ENCODE assay signal across 9 cellular contexts in the genomic region with DNA sequence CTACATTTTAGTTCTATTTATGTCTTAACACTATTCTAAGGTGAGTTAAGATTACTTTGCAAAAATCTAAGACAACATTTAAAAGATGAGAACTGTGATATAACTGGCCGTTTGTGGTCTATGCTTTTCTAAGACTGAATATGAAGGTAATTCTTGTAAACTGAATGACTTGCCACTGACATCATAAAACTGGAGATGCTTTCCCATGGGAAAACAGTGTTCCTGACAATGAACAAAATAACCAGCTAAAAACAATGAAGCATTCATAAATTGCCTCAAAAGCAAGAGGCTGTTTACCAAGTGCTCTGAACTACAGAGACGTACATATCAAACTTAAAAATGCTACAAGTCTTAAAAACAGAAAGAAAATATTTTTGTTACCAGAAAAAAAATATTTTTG. TPM values are rescaled to one million over a fixed set of nuclear protein-coding genes. Genes with fewer than 3 reads are reported as not detected.
DNase-seq lines count a peak whose midpoint lies in the region; ATAC-seq and TF ChIP-seq lines count a peak whose summit lies in the region.
"Had no signal": no experiment of that assay in that cellular context is flagged by ENCODE, and none has a peak within 500 bp of the region (broad histone marks: within the 10 kb centered on the region; RNA-seq: fewer than 3 reads in every experiment).

No MANE protein-coding gene starts in this region.

- no peak for TF ChIP-seq CTCF in fibroblast of the aortic adventitia (IDR thresholded peaks at IDR 0.05; ENCODE audit: insufficient read depth, low read length)

- DNase-seq in EH (ENCODE audit: low read depth): peak; percentile 81
- DNase-seq in SJSA1 (ENCODE audit: low read depth in 1 of 2, low spot score in 2 of 2): peak in 1 of 2 experiments; percentile 66
- peak; percentile 60 for DNase-seq in fibroblast of the aortic adventitia (ENCODE audit: low read depth)
- DNase-seq in renal cortical epithelial cell (ENCODE audit: low read depth): peak; percentile 67
- no peak for DNase-seq in Kasumi-1 (lab: John Stamatoyannopoulos, UW)
- DNase-seq: central memory CD4-positive, alpha-beta T cell had no signal

- ATAC-seq in GM19023 (IDR thresholded peaks at IDR 0.05; ENCODE audit: unreplicated experiment) (no peak), HG02870 (IDR thresholded peaks at IDR 0.05; ENCODE audit: unreplicated experiment) (no peak), GM19397 (IDR thresholded peaks at IDR 0.05; ENCODE audit: unreplicated experiment) (no peak)

- 0 out of 2 replicates have a peak, but pooled peaks cover 3% of the 10 kb centered on the region for H3K36me3 ChIP-seq in SJSA1

- no peaks in the 10 kb centered on the region for H3K27me3 ChIP-seq in SJSA1 (replicated peaks)

- H3K4me3 ChIP-seq in SJSA1 (no peak overlapping the region), fibroblast of the aortic adventitia (ENCODE audit: low read depth, low read length) (no peak overlapping the region)

- peaks cover 19% of the 10 kb centered on the region for H3K4me1 ChIP-seq in SJSA1 (replicated peaks)

- H3K9me3 ChIP-seq in SJSA1 (replicated peaks): no peaks in the 10 kb centered on the region

- peak overlapping the region; percentile 75 for H3K27ac ChIP-seq in SJSA1

RNA-seq across cellular contexts. Expression of a gene that starts 54.7 kb away (rescaled TPM):
- 177 and 221 TPM in 2 replicates for total RNA-seq in SJSA1 (2014; rRNA removed; shearing (Covaris generic))
- total RNA-seq in fibroblast of the aortic adventitia (ENCODE audit: low replicate concordance) (404 and 722 TPM in 2 replicates), renal cortical epithelial cell (590 and 1,827 TPM in 2 replicates)

Comparison
In these comparisons a context has a peak if more than half of its experiments do, and no peak if none do; other contexts are left out.
1. DNase-seq: peak in EH (single experiment), fibroblast of the aortic adventitia (single experiment) and renal cortical epithelial cell (single experiment); none in Kasumi-1 (0 of 2).